Comparison of ENCODE assay signal across 13 cellular contexts in the genomic region with DNA sequence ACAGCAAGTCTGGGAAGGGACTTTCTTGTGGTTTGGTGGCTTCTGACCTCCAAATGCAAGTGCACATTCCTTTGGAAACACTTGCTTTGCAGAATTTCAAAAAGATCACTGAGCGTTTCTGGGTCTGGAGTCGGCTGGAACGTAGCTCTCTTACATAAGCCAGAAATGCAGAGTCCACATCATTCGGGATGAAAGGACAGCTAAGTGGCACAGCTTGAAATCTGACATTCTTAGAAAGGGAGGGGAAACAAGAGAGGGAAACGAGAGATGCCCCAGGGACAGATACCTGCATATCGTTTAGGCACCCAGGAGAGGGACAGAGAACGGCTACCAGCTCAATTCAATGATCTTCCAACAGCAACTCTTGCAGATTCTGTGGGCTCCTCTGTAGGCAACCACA.
DNase-seq lines count a peak whose midpoint lies in the region; ATAC-seq, FAIRE-seq and TF ChIP-seq lines count a peak whose summit lies in the region.
"Had no signal": no experiment of that assay in that cellular context is flagged by ENCODE, and none has a peak within 500 bp of the region (broad histone marks: within the 10 kb centered on the region; RNA-seq: fewer than 3 reads in every experiment).

No MANE protein-coding gene starts in this region.

- H3K9me2 ChIP-seq in GM23338 (ENCODE audit: insufficient read depth), result no peaks in the 10 kb centered on the region

- no peaks in the 10 kb centered on the region for H3K9me3 ChIP-seq in OCI-LY3 (ENCODE audit: insufficient read depth, low read length)
- H3K9me3 ChIP-seq in effector memory CD4-positive, alpha-beta T cell (ENCODE audit: control insufficient read depth, low read length), result no peaks in the 10 kb centered on the region
- H3K9me3 ChIP-seq in neuronal stem cell (replicated peaks in 1 of 2; ENCODE audit: control insufficient read depth in 2 of 2, insufficient read depth in 1 of 2, low read depth in 1 of 2, low read length in 2 of 2), result no peaks in the 10 kb centered on the region
- H3K9me3 ChIP-seq: testis had no signal

- no peak for FAIRE-seq in RCC 7860 (lab: Jason Lieb, UNC)
- FAIRE-seq: bronchial epithelial cell, small intestine, TTC549 had no signal

- H3K14ac ChIP-seq in neuronal stem cell (ENCODE audit: low read length), result no peak overlapping the region

- H3K27me3 ChIP-seq in GM23338 (ENCODE audit: insufficient read depth) (no peaks in the 10 kb centered on the region), OCI-LY3 (ENCODE audit: low read depth, low read length) (no peaks in the 10 kb centered on the region), neuronal stem cell (ENCODE audit: control insufficient read depth in 3 of 3, insufficient read depth in 3 of 3, low read depth in 1 of 3, low read length in 3 of 3) (no peaks in the 10 kb centered on the region)
- no peaks in the 10 kb centered on the region for H3K27me3 ChIP-seq in effector memory CD4-positive, alpha-beta T cell (replicated peaks; ENCODE audit: control insufficient read depth, insufficient read depth, low read length, poor library complexity, severe bottlenecking)
- H3K27me3 ChIP-seq: testis had no signal

- DNase-seq in GM23338 (ENCODE audit: low spot score) (peak; percentile 85), neuronal stem cell (ENCODE audit: low spot score) (no peak), HK-2 (ENCODE audit: unreplicated experiment) (no peak), RCC 7860 (ENCODE audit: low spot score) (no peak)
- no peak for DNase-seq in effector memory CD4-positive, alpha-beta T cell
- DNase-seq: IMR-90, nucleus accumbens, small intestine, testis had no signal

- peaks cover 23% of the 10 kb centered on the region for H3K4me1 ChIP-seq in GM23338 (ENCODE audit: insufficient read depth)
- H3K4me1 ChIP-seq in OCI-LY3 (ENCODE audit: low read length), result peaks cover 54% of the 10 kb centered on the region
- peaks cover 43% of the 10 kb centered on the region for H3K4me1 ChIP-seq in effector memory CD4-positive, alpha-beta T cell (ENCODE audit: control insufficient read depth, insufficient read depth, low read length, poor library complexity, severe bottlenecking)
- peaks cover 4 to 30% of the 10 kb centered on the region in 2 donors for H3K4me1 ChIP-seq in neuronal stem cell (ENCODE audit: control insufficient read depth in 2 of 2, insufficient read depth in 1 of 2, low read depth in 1 of 2, low read length in 2 of 2)

- H2AK5ac ChIP-seq in neuronal stem cell (ENCODE audit: low read depth, low read length), result no peak overlapping the region

- H4K20me1 ChIP-seq in GM23338 (replicated peaks; ENCODE audit: insufficient read depth), result no peaks in the 10 kb centered on the region
- peaks cover 17% of the 10 kb centered on the region for H4K20me1 ChIP-seq in OCI-LY3 (ENCODE audit: insufficient read depth, low read length)

- H3K36me3 ChIP-seq in GM23338 (ENCODE audit: insufficient read depth), result no peaks in the 10 kb centered on the region
- peaks cover 61% of the 10 kb centered on the region for H3K36me3 ChIP-seq in OCI-LY3 (replicated peaks; ENCODE audit: low read depth, low read length)
- peaks cover 7% of the 10 kb centered on the region for H3K36me3 ChIP-seq in effector memory CD4-positive, alpha-beta T cell (ENCODE audit: control insufficient read depth, insufficient read depth, low read length)
- no peaks in the 10 kb centered on the region for H3K36me3 ChIP-seq in neuronal stem cell (replicated peaks in 1 of 2; ENCODE audit: control insufficient read depth in 2 of 2, insufficient read depth in 2 of 2, low read length in 2 of 2)

- H3K18ac ChIP-seq in neuronal stem cell (ENCODE audit: low read length), result no peak overlapping the region

- H3K79me1 ChIP-seq in neuronal stem cell (ENCODE audit: low read depth, low read length), result no peaks in the 10 kb centered on the region

- no peaks in the 10 kb centered on the region for H3K9me3 Mint-ChIP-seq in GM23338

- H2BK120ac ChIP-seq in neuronal stem cell (ENCODE audit: low read depth, low read length), result no peak overlapping the region

- H2AFZ ChIP-seq in GM23338, result no peak overlapping the region
- no peak overlapping the region for H2AFZ ChIP-seq in OCI-LY3 (ENCODE audit: low read depth, low read length)
- peak overlapping the region; percentile 23 for H2AFZ ChIP-seq in neuronal stem cell (ENCODE audit: low read length)

- TF ChIP-seq CTCF in GM23338 (conservative IDR thresholded peaks at IDR 0.05; ENCODE audit: low read depth in 2 of 2) (no peak), OCI-LY3 (IDR thresholded peaks at IDR 0.05; ENCODE audit: low read depth, low read length) (no peak)

- H3K36me3 Mint-ChIP-seq in GM23338 (ENCODE audit: low read depth), result no peaks in the 10 kb centered on the region

- no peak overlapping the region for H3K23ac ChIP-seq in neuronal stem cell (ENCODE audit: low read depth, low read length, poor library complexity)

- H3K4me2 ChIP-seq in GM23338, result peak overlapping the region; percentile 35; the same call in 1 of the 2 replicates
- peak overlapping the region; percentile 54 for H3K4me2 ChIP-seq in OCI-LY3 (ENCODE audit: low read length)
- no peak overlapping the region for H3K4me2 ChIP-seq in neuronal stem cell (ENCODE audit: insufficient read depth, low read length, poor library complexity, severe bottlenecking)

- H3K27me3 Mint-ChIP-seq in GM23338 (ENCODE audit: insufficient read depth, low read depth, poor library complexity), result peaks cover 8% of the 10 kb centered on the region

- H2BK15ac ChIP-seq in neuronal stem cell (ENCODE audit: low read length), result no peak overlapping the region

- no peak overlapping the region for H2BK5ac ChIP-seq in neuronal stem cell (ENCODE audit: low read length)

- no peak overlapping the region for H3K4me3 Mint-ChIP-seq in GM23338

- H4K91ac ChIP-seq in neuronal stem cell (ENCODE audit: low read depth, low read length, poor library complexity), result no peak overlapping the region

- H4K8ac ChIP-seq in neuronal stem cell (ENCODE audit: low read depth, low read length), result no peak overlapping the region

- H2BK12ac ChIP-seq in neuronal stem cell (ENCODE audit: low read length), result no peak overlapping the region

- H3K27ac ChIP-seq in GM23338 (ENCODE audit: low read depth), result no peak overlapping the region
- H3K27ac ChIP-seq in OCI-LY3 (ENCODE audit: low read length), result peak overlapping the region; percentile 78
- H3K27ac ChIP-seq in effector memory CD4-positive, alpha-beta T cell (ENCODE audit: insufficient read depth, low read length, poor library complexity, severe bottlenecking), result peak overlapping the region; percentile 71
- H3K27ac ChIP-seq in neuronal stem cell (replicated peaks; ENCODE audit: low read length), result no peak overlapping the region
- H3K27ac ChIP-seq: testis had no signal

- H3K79me2 ChIP-seq in GM23338 (replicated peaks; ENCODE audit: insufficient read depth) (no peaks in the 10 kb centered on the region), OCI-LY3 (ENCODE audit: low read length) (peaks cover 26% of the 10 kb centered on the region)

- no CpG with 5 or more reads among the region's 7 CpGs for WGBS in neuronal stem cell (ENCODE audit: extremely low coverage in 2 of 2, insufficient read length in 2 of 2, insufficient replicate concordance in 1 of 2), 2 donors

- H3K9ac ChIP-seq in OCI-LY3 (ENCODE audit: low read length) (peak overlapping the region; percentile 28; the same call in 1 of the 2 replicates), neuronal stem cell (ENCODE audit: low read depth, low read length, poor library complexity) (no peak overlapping the region)

- H3K27ac Mint-ChIP-seq in GM23338, result peak overlapping the region; percentile 27; the same call in 1 of the 2 replicates

- H3K4me3 ChIP-seq in GM23338 (no peak overlapping the region), OCI-LY3 (ENCODE audit: low read length) (peak overlapping the region; percentile 7; the same call in 1 of the 2 replicates), neuronal stem cell (ENCODE audit: low read length in 2 of 2) (no peak overlapping the region)
- peak overlapping the region; percentile 26 for H3K4me3 ChIP-seq in effector memory CD4-positive, alpha-beta T cell (ENCODE audit: insufficient read depth, low read depth, low read length, poor library complexity, severe bottlenecking)
- H3K4me3 ChIP-seq: testis had no signal

- H3F3A ChIP-seq in GM23338 (replicated peaks; ENCODE audit: low read depth), result no peaks in the 10 kb centered on the region

- ATAC-seq in GM23338 (peak; percentile 85), HG03571 (IDR thresholded peaks at IDR 0.05; ENCODE audit: unreplicated experiment) (no peak)

- no peak overlapping the region for H3K4ac ChIP-seq in neuronal stem cell (ENCODE audit: low read length)

- H3K4me1 Mint-ChIP-seq in GM23338, result peaks cover 37% of the 10 kb centered on the region

TF ChIP-seq in GM23338, 12 proteins besides CTCF, POLR2A, EP300 and RAD21 (continues in another document):
- no peak for TF ChIP-seq EZH2 (IDR thresholded peaks at IDR 0.05; ENCODE audit: low read depth, unreplicated experiment)
- TF ChIP-seq ZNF331 (CRISPR knock-in tag; IDR thresholded peaks at IDR 0.05; ENCODE audit: low read depth), result no peak
- TF ChIP-seq CREB1 (CRISPR knock-in tag; IDR thresholded peaks at IDR 0.05; ENCODE audit: low read depth), result peak; percentile 27; the same call in 1 of the 2 replicates
- TF ChIP-seq POLR2AphosphoS5 (IDR thresholded peaks at IDR 0.05; ENCODE audit: low read depth), result no peak
- peak; percentile 50; the same call in 1 of the 2 replicates for TF ChIP-seq NANOG (IDR thresholded peaks at IDR 0.05; ENCODE audit: borderline replicate concordance)

Comparison
In these comparisons a context has a peak if more than half of its experiments do, and no peak if none do; other contexts are left out.
1. H3K27ac ChIP-seq: peak in OCI-LY3 (single experiment) and effector memory CD4-positive, alpha-beta T cell (single experiment); none in GM23338 (single experiment) and neuronal stem cell (single experiment).
2. H3K4me3 ChIP-seq: peak in OCI-LY3 (single experiment) and effector memory CD4-positive, alpha-beta T cell (single experiment); none in GM23338 (single experiment) and neuronal stem cell (0 of 2).